In the genomic region with DNA sequence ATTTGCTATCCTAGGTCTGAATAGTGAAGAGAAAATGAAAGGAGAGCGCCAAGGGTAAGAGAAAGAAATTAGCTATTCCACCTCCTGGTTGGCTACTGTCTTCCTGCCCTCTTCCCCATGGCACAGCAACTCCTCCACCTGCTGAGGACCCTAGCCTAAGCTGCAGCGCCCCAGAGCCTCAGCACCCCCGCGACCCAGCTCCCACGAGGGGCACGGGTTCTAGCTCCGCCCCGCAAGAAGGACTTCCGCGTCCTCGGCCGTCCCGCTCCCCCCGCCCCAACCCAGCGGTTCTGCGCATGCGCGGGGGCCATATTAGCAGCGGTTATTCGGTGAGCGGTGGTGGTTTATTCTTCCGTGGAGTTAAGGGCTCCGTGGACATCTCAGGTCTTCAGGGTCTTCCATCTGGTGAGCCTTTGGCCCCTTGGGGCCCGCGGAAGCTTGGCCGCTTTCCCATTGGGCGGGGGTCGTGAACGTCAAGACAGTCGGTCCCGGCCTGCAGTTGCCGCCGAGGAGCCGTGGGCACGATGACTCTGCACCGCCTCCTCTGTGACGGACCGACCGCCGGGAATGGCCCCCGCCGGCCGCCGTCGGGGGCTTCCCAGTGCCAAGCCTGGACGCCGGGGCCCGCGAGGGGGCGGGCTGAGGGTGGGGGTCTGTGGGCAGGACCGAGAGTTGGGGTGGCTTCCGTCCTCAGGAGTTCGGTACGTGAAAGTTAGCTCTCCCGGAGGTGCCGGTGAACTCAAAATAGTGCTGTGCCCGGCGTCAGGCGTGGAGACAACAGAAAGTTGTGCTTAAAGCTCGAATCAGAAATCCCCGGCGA, we compare ENCODE assay signal across 1 cellular context.
A peak's percentile ranks its signal among the peaks of the same experiment; 100 is the strongest.
TF ChIP-seq lines count a peak whose summit lies in the region.

Gene PSMA4 (plus strand): TSS at position 310 of the 820 bp plus-strand sequence. CDS start 1,484 bp downstream, outside the sequence.

TF ChIP-seq in WTC11, 78 proteins besides CTCF, POLR2A, EP300 and RAD21 (continued from another document):
- TF ChIP-seq, protein P1, sequence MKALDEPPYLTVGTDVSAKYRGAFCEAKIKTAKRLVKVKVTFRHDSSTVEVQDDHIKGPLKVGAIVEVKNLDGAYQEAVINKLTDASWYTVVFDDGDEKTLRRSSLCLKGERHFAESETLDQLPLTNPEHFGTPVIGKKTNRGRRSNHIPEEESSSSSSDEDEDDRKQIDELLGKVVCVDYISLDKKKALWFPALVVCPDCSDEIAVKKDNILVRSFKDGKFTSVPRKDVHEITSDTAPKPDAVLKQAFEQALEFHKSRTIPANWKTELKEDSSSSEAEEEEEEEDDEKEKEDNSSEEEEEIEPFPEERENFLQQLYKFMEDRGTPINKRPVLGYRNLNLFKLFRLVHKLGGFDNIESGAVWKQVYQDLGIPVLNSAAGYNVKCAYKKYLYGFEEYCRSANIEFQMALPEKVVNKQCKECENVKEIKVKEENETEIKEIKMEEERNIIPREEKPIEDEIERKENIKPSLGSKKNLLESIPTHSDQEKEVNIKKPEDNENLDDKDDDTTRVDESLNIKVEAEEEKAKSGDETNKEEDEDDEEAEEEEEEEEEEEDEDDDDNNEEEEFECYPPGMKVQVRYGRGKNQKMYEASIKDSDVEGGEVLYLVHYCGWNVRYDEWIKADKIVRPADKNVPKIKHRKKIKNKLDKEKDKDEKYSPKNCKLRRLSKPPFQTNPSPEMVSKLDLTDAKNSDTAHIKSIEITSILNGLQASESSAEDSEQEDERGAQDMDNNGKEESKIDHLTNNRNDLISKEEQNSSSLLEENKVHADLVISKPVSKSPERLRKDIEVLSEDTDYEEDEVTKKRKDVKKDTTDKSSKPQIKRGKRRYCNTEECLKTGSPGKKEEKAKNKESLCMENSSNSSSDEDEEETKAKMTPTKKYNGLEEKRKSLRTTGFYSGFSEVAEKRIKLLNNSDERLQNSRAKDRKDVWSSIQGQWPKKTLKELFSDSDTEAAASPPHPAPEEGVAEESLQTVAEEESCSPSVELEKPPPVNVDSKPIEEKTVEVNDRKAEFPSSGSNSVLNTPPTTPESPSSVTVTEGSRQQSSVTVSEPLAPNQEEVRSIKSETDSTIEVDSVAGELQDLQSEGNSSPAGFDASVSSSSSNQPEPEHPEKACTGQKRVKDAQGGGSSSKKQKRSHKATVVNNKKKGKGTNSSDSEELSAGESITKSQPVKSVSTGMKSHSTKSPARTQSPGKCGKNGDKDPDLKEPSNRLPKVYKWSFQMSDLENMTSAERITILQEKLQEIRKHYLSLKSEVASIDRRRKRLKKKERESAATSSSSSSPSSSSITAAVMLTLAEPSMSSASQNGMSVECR (CRISPR knock-in tag; IDR thresholded peaks at IDR 0.05; ENCODE audit: borderline replicate concordance), result no peak; the same call in 1 of the 2 replicates
- TF ChIP-seq ATF3 (CRISPR knock-in tag; conservative IDR thresholded peaks at IDR 0.05) (no peak), CBFB (CRISPR knock-in tag; IDR thresholded peaks at IDR 0.05; ENCODE audit: low read depth) (no peak), GTF2I (CRISPR knock-in tag; conservative IDR thresholded peaks at IDR 0.05) (no peak), USF1 (CRISPR knock-in tag; IDR thresholded peaks at IDR 0.05) (no peak), ZNF423 (CRISPR knock-in tag; IDR thresholded peaks at IDR 0.05) (no peak), NFATC4 (CRISPR knock-in tag; IDR thresholded peaks at IDR 0.05) (no peak), ETV6 (CRISPR knock-in tag; IDR thresholded peaks at IDR 0.05) (peak; percentile 81), AFF4 (CRISPR knock-in tag; IDR thresholded peaks at IDR 0.05; ENCODE audit: borderline replicate concordance) (no peak), USF2 (CRISPR knock-in tag; IDR thresholded peaks at IDR 0.05) (peak; percentile 41), EMX1 (CRISPR knock-in tag; IDR thresholded peaks at IDR 0.05) (no peak), GABPB1 (CRISPR knock-in tag; IDR thresholded peaks at IDR 0.05) (no peak)
